Comparison of ENCODE assay signal across 8 cellular contexts in the genomic region with DNA sequence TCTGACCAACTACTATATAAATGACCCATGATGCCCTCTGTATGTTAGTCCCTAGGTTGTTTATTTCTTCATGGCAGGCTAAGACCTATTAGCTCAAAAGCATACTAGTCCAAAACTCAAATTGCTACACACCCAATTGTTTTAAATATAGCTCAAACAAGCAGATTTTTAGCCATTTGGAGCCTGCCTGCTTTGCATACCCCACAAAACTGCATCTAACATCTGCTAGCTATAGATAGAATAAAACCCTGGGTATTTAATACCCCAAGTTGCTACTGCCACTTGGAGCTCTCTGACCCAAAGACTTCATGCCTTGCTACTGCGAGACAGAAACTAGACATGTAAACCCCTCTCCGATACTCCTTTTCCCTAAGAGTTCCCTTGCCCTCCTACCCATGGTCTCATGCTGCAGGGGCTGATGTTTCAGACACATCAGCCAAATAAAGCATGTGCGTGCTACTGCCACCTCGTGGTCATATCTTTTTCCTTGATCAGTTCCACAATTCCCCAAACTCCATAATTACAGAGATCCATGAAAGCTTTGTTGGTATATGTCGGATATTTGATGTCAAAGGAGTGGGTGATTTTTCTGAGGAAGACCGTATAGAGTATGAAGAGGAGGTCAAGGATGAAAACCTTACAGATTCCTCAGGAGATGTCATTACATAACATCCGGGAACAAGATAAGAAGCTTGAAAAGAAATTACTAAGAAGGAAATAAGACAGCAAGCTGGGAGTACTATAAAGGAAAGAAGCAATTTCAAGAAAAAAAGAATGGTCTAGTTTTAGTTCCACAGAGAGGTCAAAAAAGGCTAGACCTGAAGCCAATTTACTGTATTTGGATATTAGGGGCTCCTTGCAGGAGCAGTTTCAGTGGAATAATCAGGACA.
DNase-seq lines count a peak whose midpoint lies in the region; ATAC-seq, FAIRE-seq and TF ChIP-seq lines count a peak whose summit lies in the region.

No MANE protein-coding gene starts in this region.

- FAIRE-seq in K562 (lab: Jason Lieb, UNC) (peak; percentile 92), kidney (lab: Jason Lieb, UNC) (no peak)

- BruUV-seq in K562 (replicated peaks; lab: Mats Ljungman, UMichigan): no TSS peak

- H3K4me1 ChIP-seq in GM23248 (ENCODE audit: insufficient read depth) (no peaks in the 10 kb centered on the region), K562 (replicated peaks in 1 of 2; ENCODE audit: control insufficient read depth in 2 of 2, insufficient read depth in 2 of 2, low read length in 2 of 2) (no peaks in the 10 kb centered on the region), kidney (ENCODE audit: control insufficient read depth in 1 of 2, insufficient read depth in 1 of 2, low read depth in 1 of 2, low read length in 2 of 2) (no peaks in the 10 kb centered on the region), suprapubic skin (no peaks in the 10 kb centered on the region)

- H3K4me2 ChIP-seq in GM23248 (ENCODE audit: unreplicated experiment) (no peak overlapping the region), K562 (ENCODE audit: insufficient read depth, low read length) (no peak overlapping the region)

- H3K27ac ChIP-seq in GM23248: no peak overlapping the region
- H3K27ac ChIP-seq in K562 (ENCODE audit: extremely low read depth, low read depth, low read length): no peak overlapping the region
- no peak overlapping the region for H3K27ac ChIP-seq in kidney (ENCODE audit: low read depth in 2 of 2, low read length in 2 of 2)
- H3K27ac ChIP-seq in suprapubic skin: no peak overlapping the region

- H4K20me1 ChIP-seq in GM23248 (ENCODE audit: insufficient read depth) (no peaks in the 10 kb centered on the region), K562 (replicated peaks; ENCODE audit: control insufficient read depth, insufficient read depth, low read length) (no peaks in the 10 kb centered on the region)

- H3K4me3 ChIP-seq in GM23248 (no peak overlapping the region), K562 (no peak overlapping the region), kidney (ENCODE audit: low read length in 2 of 2) (no peak overlapping the region), suprapubic skin (no peak overlapping the region)

- H3K9me3 ChIP-seq in GM23248 (ENCODE audit: low read depth): no peaks in the 10 kb centered on the region
- H3K9me3 ChIP-seq in K562 (replicated peaks; ENCODE audit: control insufficient read depth, insufficient read depth, low read depth, low read length): no peaks in the 10 kb centered on the region
- H3K9me3 ChIP-seq in kidney (ENCODE audit: control insufficient read depth in 1 of 2, low read length in 2 of 2): no peaks in the 10 kb centered on the region
- no peaks in the 10 kb centered on the region for H3K9me3 ChIP-seq in suprapubic skin

- DNase-seq in SKM-1 treated with dmso at 0.1 percent for 144 hours (lab: John Stamatoyannopoulos, UW; ENCODE audit: unreplicated experiment) (peak; percentile 26), SKM-1 (lab: John Stamatoyannopoulos, UW; ENCODE audit: unreplicated experiment) (no peak), GM23248 (peak; percentile 52), NCI-H1105 treated with DMSO at 0.1 percent for 48 hours (lab: John Stamatoyannopoulos, UW) (peak; percentile 18), K562 (ENCODE audit: extremely low read depth in 1 of 4, low spot score in 3 of 4) (peak; percentile 34 to 72 (median 49)), kidney (no peak), suprapubic skin (ENCODE audit: low spot score in 2 of 2) (no peak)

- CTCF ChIA-PET in K562 (lab: Yijun Ruan, JAX; ENCODE audit: low intra/inter-chr PET ratio): interaction anchor here (0.7 to 1.8 kb wide), 4 partner anchors 69 to 327 kb away, joined by 3 to 8 read pairs (median 3); no protein-coding TSS in a partner anchor

- H3K79me2 ChIP-seq in GM23248 (ENCODE audit: insufficient read depth) (no peaks in the 10 kb centered on the region), K562 (ENCODE audit: control insufficient read depth, insufficient read depth, low read length) (no peaks in the 10 kb centered on the region)

- no peaks in the 10 kb centered on the region for H3K27me3 ChIP-seq in GM23248 (replicated peaks; ENCODE audit: insufficient read depth)
- no peaks in the 10 kb centered on the region for H3K27me3 ChIP-seq in K562 (ENCODE audit: control insufficient read depth in 2 of 2, insufficient read depth in 2 of 2, low read length in 2 of 2)
- H3K27me3 ChIP-seq in suprapubic skin: no peaks in the 10 kb centered on the region

- no peak overlapping the region for H2AFZ ChIP-seq in GM23248
- H2AFZ ChIP-seq in K562 (ENCODE audit: low read depth, low read length): no peak overlapping the region

- peak; percentile 93 for ATAC-seq in K562
- no peak for ATAC-seq in HG03565 (IDR thresholded peaks at IDR 0.05; ENCODE audit: unreplicated experiment)

- peak; percentile 60 to 73 for TF ChIP-seq RAD21 in K562 (CRISPR knock-in tag; conservative IDR thresholded peaks at IDR 0.05 in 1 of 2, IDR thresholded peaks at IDR 0.05 in 1 of 2)

- POLR2A ChIA-PET in K562 (lab: Yijun Ruan, JAX): no interaction called here

- intact Hi-C loops in K562 (cut with micrococcal nuclease) (loop anchor here (1.0 to 5.0 kb wide), 3 partner anchors 225 to 482 kb away; no protein-coding TSS in a partner anchor), kidney (cut with DNase I) (no loop called here)

- no peaks in the 10 kb centered on the region for H3K36me3 ChIP-seq in GM23248 (ENCODE audit: low read depth)
- no peaks in the 10 kb centered on the region for H3K36me3 ChIP-seq in K562 (ENCODE audit: control insufficient read depth, insufficient read depth, low read length)
- H3K36me3 ChIP-seq in kidney (ENCODE audit: control insufficient read depth in 1 of 2, insufficient read depth in 2 of 2, low read length in 2 of 2): no peaks in the 10 kb centered on the region
- no peaks in the 10 kb centered on the region for H3K36me3 ChIP-seq in suprapubic skin

- H3F3A ChIP-seq in GM23248 (ENCODE audit: insufficient read depth): no peaks in the 10 kb centered on the region

- H3K9ac ChIP-seq in GM23248 (no peak overlapping the region), K562 (ENCODE audit: insufficient read depth in 1 of 2, low read depth in 2 of 2, low read length in 2 of 2) (no peak overlapping the region), kidney (ENCODE audit: low read length in 2 of 2) (no peak overlapping the region)

- TF ChIP-seq CTCF in K562 (IDR thresholded peaks at IDR 0.05 in 2 of 3, conservative IDR thresholded peaks at IDR 0.05 in 1 of 3; ENCODE audit: insufficient read depth in 2 of 3, low read depth in 1 of 3, low read length in 3 of 3): peak; percentile 67 to 74 (median 70)
- TF ChIP-seq CTCF in kidney (IDR thresholded peaks at IDR 0.05; ENCODE audit: borderline replicate concordance, extremely low read depth, insufficient read depth): peak; percentile 65
- peak; percentile 15 to 61 for TF ChIP-seq CTCF in suprapubic skin (IDR thresholded peaks at IDR 0.05)

- WGBS in GM23248 (ENCODE audit: low coverage in 1 of 2, low lambda C conversion rate in 2 of 2, missing lambda C conversion rate in 2 of 2), 2 experiments: 14 to 17% methylated on average over 7 of the region's 7 CpGs
- 2% methylated on average over 7 of the region's 7 CpGs for WGBS in K562 (ENCODE audit: insufficient coverage, low coverage, missing lambda C conversion rate)
- 49% methylated on average over 7 of the region's 7 CpGs for WGBS in suprapubic skin

- in situ Hi-C loops in GM23248 (cut with MboI) (loop anchor here (25.0 kb wide), 1 partner anchor 487 kb away; no protein-coding TSS in a partner anchor), K562 (cut with MboI) (loop anchor here (10.0 kb wide), 1 partner anchor 230 kb away; no protein-coding TSS in a partner anchor)

- TF ChIP-seq EP300 in K562 (IDR thresholded peaks at IDR 0.05; ENCODE audit: low read length): no peak
- no peak for TF ChIP-seq EP300 in suprapubic skin (IDR thresholded peaks at IDR 0.05)

- H3K9me2 ChIP-seq in GM23248 (ENCODE audit: insufficient read depth): no peaks in the 10 kb centered on the region

- TF ChIP-seq POLR2A in K562 (conservative IDR thresholded peaks at IDR 0.05) (no peak), suprapubic skin (IDR thresholded peaks at IDR 0.05) (no peak)

- no peaks in the 10 kb centered on the region for H3K9me1 ChIP-seq in K562 (ENCODE audit: control insufficient read depth, insufficient read depth, low read length)

TF ChIP-seq in K562, 482 proteins besides CTCF, POLR2A, EP300 and RAD21 (continues in another document):
- TF ChIP-seq, protein P1, sequence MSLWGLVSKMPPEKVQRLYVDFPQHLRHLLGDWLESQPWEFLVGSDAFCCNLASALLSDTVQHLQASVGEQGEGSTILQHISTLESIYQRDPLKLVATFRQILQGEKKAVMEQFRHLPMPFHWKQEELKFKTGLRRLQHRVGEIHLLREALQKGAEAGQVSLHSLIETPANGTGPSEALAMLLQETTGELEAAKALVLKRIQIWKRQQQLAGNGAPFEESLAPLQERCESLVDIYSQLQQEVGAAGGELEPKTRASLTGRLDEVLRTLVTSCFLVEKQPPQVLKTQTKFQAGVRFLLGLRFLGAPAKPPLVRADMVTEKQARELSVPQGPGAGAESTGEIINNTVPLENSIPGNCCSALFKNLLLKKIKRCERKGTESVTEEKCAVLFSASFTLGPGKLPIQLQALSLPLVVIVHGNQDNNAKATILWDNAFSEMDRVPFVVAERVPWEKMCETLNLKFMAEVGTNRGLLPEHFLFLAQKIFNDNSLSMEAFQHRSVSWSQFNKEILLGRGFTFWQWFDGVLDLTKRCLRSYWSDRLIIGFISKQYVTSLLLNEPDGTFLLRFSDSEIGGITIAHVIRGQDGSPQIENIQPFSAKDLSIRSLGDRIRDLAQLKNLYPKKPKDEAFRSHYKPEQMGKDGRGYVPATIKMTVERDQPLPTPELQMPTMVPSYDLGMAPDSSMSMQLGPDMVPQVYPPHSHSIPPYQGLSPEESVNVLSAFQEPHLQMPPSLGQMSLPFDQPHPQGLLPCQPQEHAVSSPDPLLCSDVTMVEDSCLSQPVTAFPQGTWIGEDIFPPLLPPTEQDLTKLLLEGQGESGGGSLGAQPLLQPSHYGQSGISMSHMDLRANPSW (CRISPR knock-in tag; IDR thresholded peaks at IDR 0.05): no peak
- TF ChIP-seq STAG1 (CRISPR knock-in tag; IDR thresholded peaks at IDR 0.05; ENCODE audit: borderline replicate concordance) (peak; percentile 36; the same call in 1 of the 2 replicates), MAFK (IDR thresholded peaks at IDR 0.05; ENCODE audit: low read length) (no peak), SMC3 (conservative IDR thresholded peaks at IDR 0.05; ENCODE audit: insufficient read depth, low read depth, low read length) (peak; percentile 78)

Comparison
In these comparisons a context has a peak if more than half of its experiments do, and no peak if none do; other contexts are left out.
1. DNase-seq: peak in SKM-1 treated with dmso at 0.1 percent for 144 hours (single experiment), GM23248 (single experiment), NCI-H1105 treated with DMSO at 0.1 percent for 48 hours (single experiment) and K562 (4 of 4); none in SKM-1 (single experiment), kidney (single experiment) and suprapubic skin (0 of 2).
2. Peak in every context shown above with its lines, with median percentiles within 50 percentile points of each other: CTCF ChIP-seq.